Comparison of ENCODE assay signal across 11 cellular contexts in the genomic region with DNA sequence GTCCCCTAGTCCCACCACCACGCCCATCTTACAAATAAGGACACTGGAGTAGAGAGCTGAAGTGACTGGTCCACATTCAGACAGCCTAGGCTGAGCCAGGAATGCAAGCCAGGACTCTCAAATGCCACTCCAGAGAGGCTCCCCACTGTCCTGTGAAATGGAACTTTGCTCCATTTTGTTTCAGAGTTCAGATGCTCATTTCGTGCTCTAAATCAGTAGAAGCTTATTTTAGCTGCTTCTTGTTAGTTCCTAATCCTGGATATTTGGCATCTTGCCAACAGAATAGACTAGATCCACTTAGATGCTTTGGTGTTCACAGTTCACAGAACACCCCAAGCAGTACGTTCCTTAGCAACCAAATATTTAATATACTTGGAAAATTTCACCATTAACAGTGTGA. TPM values are rescaled to one million over a fixed set of nuclear protein-coding genes. Genes with fewer than 3 reads are reported as not detected.
DNase-seq lines count a peak whose midpoint lies in the region; ATAC-seq, FAIRE-seq and TF ChIP-seq lines count a peak whose summit lies in the region.
"Had no signal": no experiment of that assay in that cellular context is flagged by ENCODE, and none has a peak within 500 bp of the region (broad histone marks: within the 10 kb centered on the region; RNA-seq: fewer than 3 reads in every experiment).

No MANE protein-coding gene starts in this region.

- peaks cover 4% of the 10 kb centered on the region for H3K36me3 ChIP-seq in bronchial epithelial cell (ENCODE audit: control insufficient read depth, insufficient read depth, low read length)
- peaks cover 4 to 33% (median 20%) of the 10 kb centered on the region in 4 donors for H3K36me3 ChIP-seq in upper lobe of left lung

- ATAC-seq in upper lobe of left lung (ENCODE audit: low FRiP score in 2 of 2) (peak; percentile 44 to 65), HG03045 (IDR thresholded peaks at IDR 0.05; ENCODE audit: unreplicated experiment) (no peak)

- H3K4me1 ChIP-seq in upper lobe of left lung: no peaks in the 10 kb centered on the region

- no peak for TF ChIP-seq POLR2A in upper lobe of left lung (IDR thresholded peaks at IDR 0.05)

- FAIRE-seq in bronchial epithelial cell (lab: Jason Lieb, UNC): no peak
- FAIRE-seq: GM12891 had no signal

- WGBS in upper lobe of left lung, 2 donors: 51 to 54% methylated on average over 3 of the region's 3 CpGs

- H3K4me3 ChIP-seq in bronchial epithelial cell (ENCODE audit: low read depth, low read length) (no peak overlapping the region), upper lobe of left lung (no peak overlapping the region)

- H3K27me3 ChIP-seq in bronchial epithelial cell (ENCODE audit: control insufficient read depth, insufficient read depth, low read length) (no peaks in the 10 kb centered on the region), upper lobe of left lung (no peaks in the 10 kb centered on the region)

- TF ChIP-seq CTCF in bronchial epithelial cell (IDR thresholded peaks at IDR 0.05; ENCODE audit: insufficient read depth, low read length, severe bottlenecking): no peak
- no peak for TF ChIP-seq CTCF in upper lobe of left lung (IDR thresholded peaks at IDR 0.05)

- H3K9me3 ChIP-seq in upper lobe of left lung: no peaks in the 10 kb centered on the region

- peak; percentile 0 for DNase-seq in NCI-H2171 treated with DMSO at 0.1 percent for 48 hours (lab: John Stamatoyannopoulos, UW)
- no peak for DNase-seq in NCI-H2171 (lab: John Stamatoyannopoulos, UW)
- peak; percentile 5 for DNase-seq in bronchial epithelial cell (ENCODE audit: low read depth)
- peak; percentile 37 for DNase-seq in left kidney (ENCODE audit: low read depth, low spot score)
- no peak for DNase-seq in upper lobe of left lung
- DNase-seq in D341Med (ENCODE audit: low spot score): no peak
- no peak for DNase-seq in iPS-NIHi7 (ENCODE audit: extremely low spot score)
- DNase-seq: kidney glomerular epithelial cell, NCI-H446 treated with DMSO at 0.1 percent for 48 hours had no signal

- TF ChIP-seq EP300 in upper lobe of left lung (IDR thresholded peaks at IDR 0.05): no peak

- no peak overlapping the region for H3K27ac ChIP-seq in upper lobe of left lung

RNA-seq across cellular contexts. Expression of gene MMP21, which starts 7.4 kb away (rescaled TPM):
- total RNA-seq in bronchial epithelial cell (not detected in 2 replicates), upper lobe of left lung (1 to 10 TPM in 2 of 6 donors, under 1 TPM in 3, not detected in 1; 0.13 to 3.1 (median 0.69) TPM)

RNA-seq across cellular contexts. Expression of gene EDRF1, which starts 48.7 kb away (rescaled TPM):
- total RNA-seq in bronchial epithelial cell (13.4 and 15.5 TPM in 2 replicates), upper lobe of left lung (10 to 100 TPM; 12.0 to 47.1 (median 19.4) TPM)

RNA-seq across cellular contexts. Expression of gene UROS, which starts 54.8 kb away (rescaled TPM):
- total RNA-seq in bronchial epithelial cell (17.4 and 20.5 TPM in 2 replicates), upper lobe of left lung (10 to 100 TPM; 26.3 to 48.0 (median 37.2) TPM)

RNA-seq across cellular contexts. Expression of gene BCCIP, which starts 55.1 kb away (rescaled TPM):
- 39.4 and 56.1 TPM in 2 replicates for total RNA-seq in bronchial epithelial cell
- total RNA-seq in upper lobe of left lung: 10 to 100 TPM; 13.7 to 53.8 (median 35.2) TPM

Comparison
In these comparisons a context has a peak if more than half of its experiments do, and no peak if none do; other contexts are left out.
1. DNase-seq: peak in NCI-H2171 treated with DMSO at 0.1 percent for 48 hours (single experiment), bronchial epithelial cell (single experiment) and left kidney (single experiment); none in NCI-H2171 (single experiment), upper lobe of left lung (0 of 2), D341Med (single experiment) and iPS-NIHi7 (single experiment).